9 cellular contexts compared by ENCODE assay signal in genomic region chr3:187738089-187738399, GRCh38. TPM values are rescaled to one million over a fixed set of nuclear protein-coding genes. Genes with fewer than 3 reads are reported as not detected.
DNase-seq lines count a peak whose midpoint lies in the region; ATAC-seq, FAIRE-seq and TF ChIP-seq lines count a peak whose summit lies in the region.
"Had no signal": no experiment of that assay in that cellular context is flagged by ENCODE, and none has a peak within 500 bp of the region (broad histone marks: within the 10 kb centered on the region; RNA-seq: fewer than 3 reads in every experiment).

No MANE protein-coding gene starts in this region.

- TF ChIP-seq EP300 in SK-N-SH (IDR thresholded peaks at IDR 0.05; ENCODE audit: borderline replicate concordance in 1 of 2, low read depth in 1 of 2, low read length in 1 of 2) (no peak), suprapubic skin (IDR thresholded peaks at IDR 0.05) (no peak)

- peaks cover 31 to 32% of the 10 kb centered on the region in 2 experiments; a peak in 3 of 4 replicates for H3K4me1 ChIP-seq in SK-N-SH (ENCODE audit: control insufficient read depth in 1 of 2, insufficient read depth in 2 of 2, low read depth in 1 of 2, low read length in 1 of 2)
- peaks cover 44 to 45% of the 10 kb centered on the region in 2 donors for H3K4me1 ChIP-seq in adrenal gland (replicated peaks in 1 of 2)
- H3K4me1 ChIP-seq in left lung: peaks cover 27 to 68% of the 10 kb centered on the region in 2 donors
- peaks cover 67% of the 10 kb centered on the region for H3K4me1 ChIP-seq in suprapubic skin

- no peaks in the 10 kb centered on the region for H3K9me2 ChIP-seq in SK-N-SH

- H3K9ac ChIP-seq in SK-N-SH: peak overlapping the region; percentile 93

- DNase-seq in SK-N-SH (no peak), adrenal gland (no peak), left lung (no peak), suprapubic skin (ENCODE audit: low spot score in 2 of 2) (no peak), RCC 7860 (ENCODE audit: low spot score) (no peak), NCI-H2171 (lab: John Stamatoyannopoulos, UW) (no peak)

- peak overlapping the region; percentile 86 for H2AFZ ChIP-seq in SK-N-SH (ENCODE audit: low read depth)

- H3F3A ChIP-seq in SK-N-SH (replicated peaks; ENCODE audit: insufficient read depth): peaks cover 28% of the 10 kb centered on the region

- H3K4me3 ChIP-seq in SK-N-SH (ENCODE audit: low read depth in 2 of 2, low read length in 1 of 2): peak overlapping the region; percentile 51 to 94
- peak overlapping the region in 3 of 4 donors; percentile 26 to 82 (median 29) for H3K4me3 ChIP-seq in adrenal gland
- peak overlapping the region; percentile 44 to 57 for H3K4me3 ChIP-seq in left lung
- peak overlapping the region; percentile 93 for H3K4me3 ChIP-seq in suprapubic skin

- peaks cover 83% of the 10 kb centered on the region for H3K79me2 ChIP-seq in SK-N-SH (ENCODE audit: insufficient read depth)

- no peak for FAIRE-seq in RCC 7860 (lab: Jason Lieb, UNC)

- CTCF ChIA-PET in SK-N-SH (lab: Yijun Ruan, JAX): interaction anchor here (0.7 to 6.3 kb wide), 16 partner anchors 9 to 1538 kb away, joined by 3 to 137 read pairs (median 5); no protein-coding TSS in a partner anchor

- TF ChIP-seq RAD21 in SK-N-SH (IDR thresholded peaks at IDR 0.05; ENCODE audit: low read length): no peak

- TF ChIP-seq CTCF in SK-N-SH (IDR thresholded peaks at IDR 0.05) (no peak), adrenal gland (IDR thresholded peaks at IDR 0.05) (no peak), left lung (IDR thresholded peaks at IDR 0.05) (no peak), suprapubic skin (IDR thresholded peaks at IDR 0.05) (no peak)

- H4K20me1 ChIP-seq in SK-N-SH (ENCODE audit: insufficient read depth): peaks cover 17% of the 10 kb centered on the region; the same call in 1 of the 2 replicates

- ATAC-seq in SK-N-SH treated with all-trans-retinoic acid at 6 μM for 48 hours: no peak
- ATAC-seq in left lung: no peak
- no peak for ATAC-seq in HG03571 (IDR thresholded peaks at IDR 0.05; ENCODE audit: unreplicated experiment)

- H3K27ac ChIP-seq in SK-N-SH (ENCODE audit: low read depth in 2 of 2, low read length in 1 of 2): peak overlapping the region; percentile 50 to 97
- H3K27ac ChIP-seq in adrenal gland: peak overlapping the region; percentile 98 to 100 (median 99)
- H3K27ac ChIP-seq in left lung: peak overlapping the region; percentile 99
- peak overlapping the region; percentile 100 for H3K27ac ChIP-seq in suprapubic skin

- intact Hi-C loops in adrenal gland (cut with DNase I) (loop anchor here in 1 of 2 donors (10.0 kb wide), 1 partner anchor 1407 kb away; no protein-coding TSS in a partner anchor), left lung (cut with DNase I) (no loop called here)

- no peaks in the 10 kb centered on the region for H3K9me3 ChIP-seq in SK-N-SH
- no peaks in the 10 kb centered on the region for H3K9me3 ChIP-seq in adrenal gland (replicated peaks in 1 of 3)
- H3K9me3 ChIP-seq in left lung: no peaks in the 10 kb centered on the region
- H3K9me3 ChIP-seq in suprapubic skin: no peaks in the 10 kb centered on the region

- peaks cover 7 to 18% of the 10 kb centered on the region in 2 experiments for H3K36me3 ChIP-seq in SK-N-SH (replicated peaks in 1 of 2; ENCODE audit: control insufficient read depth in 1 of 2, insufficient read depth in 2 of 2, low read length in 1 of 2)
- peaks cover 0 to 19% of the 10 kb centered on the region in 2 donors for H3K36me3 ChIP-seq in adrenal gland (replicated peaks in 1 of 2)
- peaks cover 0 to 29% of the 10 kb centered on the region in 2 donors for H3K36me3 ChIP-seq in left lung
- peaks cover 17% of the 10 kb centered on the region for H3K36me3 ChIP-seq in suprapubic skin

- WGBS in SK-N-SH (ENCODE audit: low lambda C conversion rate): 2% methylated on average over 10 of the region's 10 CpGs
- 0 to 1% (median 0%) methylated on average over 10 of the region's 10 CpGs for WGBS in adrenal gland, 4 donors
- 2% methylated on average over 10 of the region's 10 CpGs for WGBS in suprapubic skin

- POLR2A ChIA-PET in SK-N-SH (lab: Yijun Ruan, JAX): no interaction called here

- TF ChIP-seq POLR2A in adrenal gland (IDR thresholded peaks at IDR 0.05) (peak in 1 of 2 donors; percentile 7), suprapubic skin (IDR thresholded peaks at IDR 0.05) (no peak)

- peak overlapping the region; percentile 93 for H3K4me2 ChIP-seq in SK-N-SH

- H3K27me3 ChIP-seq in SK-N-SH (ENCODE audit: insufficient read depth) (no peaks in the 10 kb centered on the region), adrenal gland (no peaks in the 10 kb centered on the region), left lung (no peaks in the 10 kb centered on the region), suprapubic skin (no peaks in the 10 kb centered on the region)

TF ChIP-seq in SK-N-SH, 30 proteins besides CTCF, POLR2A, EP300 and RAD21:
- TF ChIP-seq RXRA (IDR thresholded peaks at IDR 0.05; ENCODE audit: borderline replicate concordance, low read depth): no peak

TF ChIP-seq in SK-N-SH treated with all-trans-retinoic acid at 6 μM for 48 hours, 23 proteins besides CTCF, POLR2A, EP300 and RAD21 (continues in another document):
- TF ChIP-seq TOX (CRISPR knock-in tag; IDR thresholded peaks at IDR 0.05; ENCODE audit: borderline replicate concordance): no peak
- no peak for TF ChIP-seq RARB (CRISPR knock-in tag; IDR thresholded peaks at IDR 0.05)
- no peak for TF ChIP-seq ARNTL (CRISPR knock-in tag; IDR thresholded peaks at IDR 0.05; ENCODE audit: borderline replicate concordance, low read depth)
- TF ChIP-seq TSHZ2 (CRISPR knock-in tag; IDR thresholded peaks at IDR 0.05): no peak
- TF ChIP-seq ZNF70 (CRISPR knock-in tag; IDR thresholded peaks at IDR 0.05): no peak
- TF ChIP-seq PATZ1 (CRISPR knock-in tag; IDR thresholded peaks at IDR 0.05; ENCODE audit: borderline replicate concordance): no peak
- no peak for TF ChIP-seq ZNF565 (CRISPR knock-in tag; conservative IDR thresholded peaks at IDR 0.05; ENCODE audit: low read depth)
- TF ChIP-seq ZFP30 (CRISPR knock-in tag; IDR thresholded peaks at IDR 0.05): no peak
- no peak for TF ChIP-seq ISL1 (CRISPR knock-in tag; IDR thresholded peaks at IDR 0.05)
- TF ChIP-seq ZFP3 (CRISPR knock-in tag; IDR thresholded peaks at IDR 0.05): no peak
- TF ChIP-seq CREB5 (CRISPR knock-in tag; IDR thresholded peaks at IDR 0.05; ENCODE audit: low read depth): no peak

RNA-seq across cellular contexts. Expression of gene BCL6, which starts 7.2 kb away (rescaled TPM):
- polyA plus RNA-seq in SK-N-SH (2012; rRNA removed): 13.8 and 14.0 TPM in 2 replicates
- polyA plus RNA-seq in SK-N-SH (2012; cell fraction: cytosol; rRNA removed): 6.0 and 7.6 TPM in 2 replicates
- polyA plus RNA-seq in SK-N-SH (2012; cell fraction: nucleus; rRNA removed): 71.7 and 72.8 TPM in 2 replicates
- 100 to 1,000 TPM in 4 of 8 donors, 10 to 100 TPM in 4; 28.7 to 131 (median 102) TPM for total RNA-seq in adrenal gland
- polyA plus RNA-seq in adrenal gland: 10 to 100 TPM; 34.5 to 88.3 (median 71.3) TPM
- total RNA-seq in left lung: 100 to 1,000 TPM in 1 of 2 donors, 10 to 100 TPM in 1; 79.9 to 160 TPM
- 100 to 1,000 TPM; 203 to 661 (median 285) TPM for total RNA-seq in suprapubic skin

RNA-seq across cellular contexts. Expression of gene RTP2, which starts 35.7 kb away (rescaled TPM):
- polyA plus RNA-seq in SK-N-SH (2012; rRNA removed) (0.07 TPM in 1 of 2 replicates, not detected in the other), adrenal gland (not detected)
- not detected in 2 replicates for polyA plus RNA-seq in SK-N-SH (2012; cell fraction: cytosol; rRNA removed)
- not detected in 2 replicates for polyA plus RNA-seq in SK-N-SH (2012; cell fraction: nucleus; rRNA removed)
- total RNA-seq in adrenal gland (under 1 TPM in 1 of 8 donors, not detected in 7; 0.28 TPM), left lung (not detected), suprapubic skin (not detected)
- total RNA-seq: dermis microvascular lymphatic vessel endothelial cell had no signal

Comparison
In these comparisons a context has a peak if more than half of its experiments do, and no peak if none do; other contexts are left out.
1. H3K4me3 ChIP-seq: peak in every context shown above with its lines; median percentile 93 in suprapubic skin; 72 in SK-N-SH; 50 in left lung; 29 in adrenal gland.